ENCODE assay signal across 14 cellular contexts in genomic region chr13:20713751-20714150, GRCh38. TPM values are rescaled to one million over a fixed set of nuclear protein-coding genes. Genes with fewer than 3 reads are reported as not detected.
DNase-seq lines count a peak whose midpoint lies in the region; ATAC-seq and TF ChIP-seq lines count a peak whose summit lies in the region.
"Had no signal": no experiment of that assay in that cellular context is flagged by ENCODE, and none has a peak within 500 bp of the region (broad histone marks: within the 10 kb centered on the region; RNA-seq: fewer than 3 reads in every experiment).

No MANE protein-coding gene starts in this region.

- peak; percentile 44 for DNase-seq in A673 (ENCODE audit: low spot score)
- peak; percentile 32 for DNase-seq in HCEC 1CT
- DNase-seq in chondrocyte (ENCODE audit: low spot score), result no peak
- no peak for DNase-seq in mucosa of descending colon
- DNase-seq in NCI-H1048 (lab: John Stamatoyannopoulos, UW), result no peak
- no peak for DNase-seq in DMS79 treated with DMSO at 0.1 percent for 48 hours (lab: John Stamatoyannopoulos, UW)
- DNase-seq in cerebellum (ENCODE audit: low spot score), result no peak
- DNase-seq: activated gamma-delta T cell treated with Interleukin-2 at 50 U/mL for 16 hours; CD4-positive, alpha-beta T cell; foreskin keratinocyte; NCI-H774 had no signal

- H3K27me3 ChIP-seq in A673 (replicated peaks; ENCODE audit: insufficient read depth, low read depth, low read length, poor library complexity), result no peaks in the 10 kb centered on the region

- peak overlapping the region; percentile 92 for H3K27ac Mint-ChIP-seq in chondrocyte (ENCODE audit: unreplicated experiment)
- H3K27ac Mint-ChIP-seq: CD4-positive, alpha-beta T cell; IgD-negative memory B cell had no signal

- H3K4me3 Mint-ChIP-seq in chondrocyte (ENCODE audit: unreplicated experiment), result peak overlapping the region; percentile 7
- H3K4me3 Mint-ChIP-seq: CD4-positive, alpha-beta T cell had no signal

- H3K36me3 ChIP-seq in A673 (ENCODE audit: insufficient read depth, low read length, poor library complexity, severe bottlenecking) (no peaks in the 10 kb centered on the region), mucosa of descending colon (ENCODE audit: low read depth) (no peaks in the 10 kb centered on the region)

- H3K36me3 Mint-ChIP-seq in chondrocyte (ENCODE audit: low read depth), result no peaks in the 10 kb centered on the region
- H3K36me3 Mint-ChIP-seq: IgD-negative memory B cell had no signal

- no peaks in the 10 kb centered on the region for H3K9me3 Mint-ChIP-seq in chondrocyte (ENCODE audit: low read depth)
- H3K9me3 Mint-ChIP-seq: CD4-positive, alpha-beta T cell; IgD-negative memory B cell had no signal

- BruUV-seq in A673 (replicated peaks; lab: Mats Ljungman, UMichigan), result no TSS peak

- CTCF ChIA-PET in A673 (lab: Charles Lee), result no interaction called here

- H3K4me1 ChIP-seq in A673 (ENCODE audit: insufficient read depth, low read length, poor library complexity, severe bottlenecking) (peaks cover 15% of the 10 kb centered on the region), mucosa of descending colon (ENCODE audit: low read depth) (no peaks in the 10 kb centered on the region)
- H3K4me1 ChIP-seq: foreskin keratinocyte had no signal

- no peaks in the 10 kb centered on the region for H3K27me3 Mint-ChIP-seq in chondrocyte (ENCODE audit: low read depth)

- POLR2A ChIA-PET in A673 (lab: Charles Lee; ENCODE audit: low non-redundant PET), result no interaction called here

- TF ChIP-seq CTCF in A673 (conservative IDR thresholded peaks at IDR 0.05; ENCODE audit: low read depth, low read length) (no peak), chondrocyte (IDR thresholded peaks at IDR 0.05) (no peak), mucosa of descending colon (IDR thresholded peaks at IDR 0.05) (no peak)

- ATAC-seq in mucosa of descending colon, result peak; percentile 6
- ATAC-seq in GM21423 (IDR thresholded peaks at IDR 0.05; ENCODE audit: unreplicated experiment), result no peak
- ATAC-seq: foreskin keratinocyte had no signal

- H3K9me3 ChIP-seq in A673 (ENCODE audit: low read depth, low read length, poor library complexity, severe bottlenecking) (no peaks in the 10 kb centered on the region), mucosa of descending colon (no peaks in the 10 kb centered on the region)

- no peak overlapping the region for H3K4me3 ChIP-seq in A673 (ENCODE audit: low read depth, low read length, poor library complexity, severe bottlenecking)
- no peak overlapping the region for H3K4me3 ChIP-seq in mucosa of descending colon

- H3K27ac ChIP-seq in A673 (ENCODE audit: low read depth, low read length, poor library complexity, severe bottlenecking), result no peak overlapping the region
- H3K27ac ChIP-seq: foreskin keratinocyte, VCaP had no signal

- intact Hi-C loops in A673 (cut with micrococcal nuclease; ENCODE audit: unreplicated experiment) (loop anchor here (1.0 to 5.0 kb wide), 3 partner anchors 115 to 764 kb away; no protein-coding TSS in a partner anchor), mucosa of descending colon (cut with DNase I, micrococcal nuclease) (loop anchor here (5.0 to 10.0 kb wide), 2 partner anchors 114 to 211 kb away; no protein-coding TSS in a partner anchor)

- peaks cover 47% of the 10 kb centered on the region for H3K4me1 Mint-ChIP-seq in chondrocyte (ENCODE audit: low read depth)

RNA-seq across cellular contexts. Expression of gene IL17D, which starts 10.3 kb away (rescaled TPM):
- total RNA-seq in A673 (2021) (2.0 and 2.7 TPM in 2 replicates), chondrocyte (6.0 to 12.3 TPM (median 12.1 TPM) in 3 replicates), mucosa of descending colon (1 to 10 TPM in 1 of 3 donors, under 1 TPM in 2; 0.41 to 1.5 (median 0.41) TPM), cerebellum (8.5 TPM)

Comparison
In these comparisons a context has a peak if more than half of its experiments do, and no peak if none do; other contexts are left out.
1. DNase-seq: peak in A673 (single experiment) and HCEC 1CT (single experiment); none in chondrocyte (single experiment), mucosa of descending colon (0 of 3), NCI-H1048 (single experiment), DMS79 treated with DMSO at 0.1 percent for 48 hours (single experiment) and cerebellum (single experiment).